ENCODE assay signal across 32 cellular contexts in genomic region chr3:155991291-155991690, GRCh38.
"Had no signal": no experiment of that assay in that cellular context is flagged by ENCODE, and none has a peak within 500 bp of the region (broad histone marks: within the 10 kb centered on the region; RNA-seq: fewer than 3 reads in every experiment).

No MANE protein-coding gene starts in this region.

- H3K4me3 ChIP-seq: Peyer's patch, SJSA1 had no signal

- H3K36me3 ChIP-seq: brain microvascular endothelial cell, Peyer's patch, SJSA1 had no signal

- H3K27me3 Mint-ChIP-seq: activated naive CD8-positive, alpha-beta T cell; activated naive CD8-positive, alpha-beta T cell treated with anti-CD3 and anti-CD28 coated beads, Interleukin-2, amount 50 U/mL, for 24 hours had no signal

- H3K36me3 Mint-ChIP-seq: activated CD4-positive, alpha-beta memory T cell treated with anti-CD3 and anti-CD28 coated beads for 36 hours; activated naive CD4-positive, alpha-beta T cell treated with anti-CD3 and anti-CD28 coated beads, Interleukin-2, amount 10 ng/mL, durations not matched to agents 7 days and 5 days; activated naive CD8-positive, alpha-beta T cell; WTC11 had no signal

- H3K9me3 Mint-ChIP-seq: activated CD4-positive, alpha-beta memory T cell treated with anti-CD3 and anti-CD28 coated beads for 36 hours; activated naive CD4-positive, alpha-beta T cell treated with anti-CD3 and anti-CD28 coated beads, Interleukin-2, amount 10 ng/mL, durations not matched to agents 7 days and 5 days; activated naive CD8-positive, alpha-beta T cell treated with anti-CD3 and anti-CD28 coated beads, Interleukin-2, amount 50 U/mL, for 24 hours; activated T-cell treated with anti-CD3 and anti-CD28 coated beads, Interleukin-2, amount 50 U/mL, for 4 hours; activated T-helper 1 cell treated with anti-CD3 and anti-CD28 coated beads, Interleukin-12 subunit alpha, Interleukin-12 subunit beta, Interleukin-2, Interleukin-4 antibody, amounts not matched to agents 30 ng/mL and 10 ng/mL and 1 ng/mL, durations not matched to agents 14 hours and 24 hours and 36 hours; T-helper 1 cell treated with Interleukin-12 subunit alpha and Interleukin-12 subunit beta and Interleukin-4 antibody, amounts not matched to agents 30 μg/mL and 1 μg/mL, for 36 hours; T-helper 2 cell treated with Interferon-gamma antibody and Interleukin-4, amounts not matched to agents 5 μg/mL and 100 μg/mL, for 36 hours had no signal

- H3K9me3 ChIP-seq: Peyer's patch, SJSA1, SK-N-SH had no signal

- H3K4me2 ChIP-seq: SK-N-SH had no signal

- H3K9me2 ChIP-seq: SK-N-SH had no signal

- H3K9ac ChIP-seq: SK-N-SH had no signal

- FAIRE-seq: TTC549 had no signal

- DNase-seq: activated CD4-positive, alpha-beta memory T cell treated with anti-CD3 and anti-CD28 coated beads for 36 hours; activated CD4-positive, alpha-beta T cell treated with anti-CD3 and anti-CD28 coated beads for 4 hours; activated CD4-positive, alpha-beta T cell treated with anti-CD3 and anti-CD28 coated beads, Interleukin-2, amount 50 U/mL, for 1 hour; activated CD4-positive, CD25-positive, alpha-beta regulatory T cell treated with anti-CD3 and anti-CD28 coated beads, Interleukin-2, amount 50 U/mL, for 72 hours; activated CD8-positive, alpha-beta memory T cell treated with anti-CD3 and anti-CD28 coated beads, Interleukin-2, amount 50 U/mL, for 4 hours; activated naive CD4-positive, alpha-beta T cell treated with anti-CD3 and anti-CD28 coated beads, Interleukin-2, amount 10 ng/mL, durations not matched to agents 7 days and 5 days; activated naive CD8-positive, alpha-beta T cell treated with anti-CD3 and anti-CD28 coated beads, Interleukin-2, amount 50 U/mL, for 24 hours; activated T-cell treated with anti-CD3 and anti-CD28 coated beads for 4 hours; activated T-cell treated with anti-CD3 and anti-CD28 coated beads, Interleukin-2, amount 50 U/mL, for 4 hours; brain microvascular endothelial cell; central memory CD4-positive, alpha-beta T cell; NCI-H1092 treated with DMSO at 0.1 percent for 48 hours; NCI-H1417; NCI-H146; NCI-H187 treated with DMSO at 0.1 percent for 48 hours; NCI-H2081; NCI-H510A; NCI-H526; NCI-H748 treated with DMSO at 0.1 percent for 48 hours; NK-92 treated with Interleukin-12 subunit alpha and Interleukin-12 subunit beta, amount 100 ng/mL, for 24 hours; Peyer's patch; RPMI8226; SHP77 treated with DMSO at 0.1 percent for 48 hours; SK-N-SH had no signal

- H3K27ac Mint-ChIP-seq: activated CD4-positive, alpha-beta memory T cell treated with anti-CD3 and anti-CD28 coated beads for 36 hours; activated naive CD4-positive, alpha-beta T cell treated with anti-CD3 and anti-CD28 coated beads, Interleukin-2, amount 10 ng/mL, durations not matched to agents 7 days and 5 days; activated naive CD8-positive, alpha-beta T cell; activated naive CD8-positive, alpha-beta T cell treated with anti-CD3 and anti-CD28 coated beads, Interleukin-2, amount 50 U/mL, for 24 hours; activated T-helper 1 cell treated with anti-CD3 and anti-CD28 coated beads, Interleukin-12 subunit alpha, Interleukin-12 subunit beta, Interleukin-2, Interleukin-4 antibody, amounts not matched to agents 30 ng/mL and 10 ng/mL and 1 ng/mL, durations not matched to agents 14 hours and 24 hours and 36 hours; T-helper 1 cell treated with Interleukin-12 subunit alpha and Interleukin-12 subunit beta and Interleukin-4 antibody, amounts not matched to agents 30 μg/mL and 1 μg/mL, for 36 hours; T-helper 2 cell treated with Interferon-gamma antibody and Interleukin-4, amounts not matched to agents 5 μg/mL and 100 μg/mL, for 36 hours; WTC11 had no signal

- H3K4me1 ChIP-seq: Peyer's patch, SJSA1 had no signal

- H3K4me1 Mint-ChIP-seq: activated naive CD4-positive, alpha-beta T cell treated with anti-CD3 and anti-CD28 coated beads, Interleukin-2, amount 10 ng/mL, durations not matched to agents 7 days and 5 days; activated naive CD8-positive, alpha-beta T cell treated with anti-CD3 and anti-CD28 coated beads, Interleukin-2, amount 50 U/mL, for 24 hours had no signal

- H3K4me3 Mint-ChIP-seq: activated CD4-positive, alpha-beta memory T cell treated with anti-CD3 and anti-CD28 coated beads for 36 hours; activated naive CD4-positive, alpha-beta T cell treated with anti-CD3 and anti-CD28 coated beads, Interleukin-2, amount 10 ng/mL, durations not matched to agents 7 days and 5 days; activated naive CD8-positive, alpha-beta T cell; activated naive CD8-positive, alpha-beta T cell treated with anti-CD3 and anti-CD28 coated beads, Interleukin-2, amount 50 U/mL, for 24 hours; activated T-cell treated with anti-CD3 and anti-CD28 coated beads, Interleukin-2, amount 50 U/mL, for 4 hours; activated T-helper 1 cell treated with anti-CD3 and anti-CD28 coated beads, Interleukin-12 subunit alpha, Interleukin-12 subunit beta, Interleukin-2, Interleukin-4 antibody, amounts not matched to agents 30 ng/mL and 10 ng/mL and 1 ng/mL, durations not matched to agents 14 hours and 24 hours and 36 hours; T-helper 1 cell treated with Interleukin-12 subunit alpha and Interleukin-12 subunit beta and Interleukin-4 antibody, amounts not matched to agents 30 μg/mL and 1 μg/mL, for 36 hours; T-helper 2 cell treated with Interferon-gamma antibody and Interleukin-4, amounts not matched to agents 5 μg/mL and 100 μg/mL, for 36 hours; WTC11 had no signal

- ATAC-seq: activated naive CD8-positive, alpha-beta T cell treated with anti-CD3 and anti-CD28 coated beads, Interleukin-2, amount 50 U/mL, for 24 hours; activated T-cell treated with anti-CD3 and anti-CD28 coated beads, Interleukin-2, amount 50 U/mL, for 4 hours; PC-3; WTC11 had no signal

- H3K27ac ChIP-seq: brain microvascular endothelial cell, Peyer's patch, SJSA1 had no signal

- H3K27me3 ChIP-seq: brain microvascular endothelial cell, Peyer's patch, SJSA1 had no signal
